In genomic region chr7:57204411-57204811, GRCh38 we compare ENCODE assay signal across 18 cellular contexts.
"Had no signal": no experiment of that assay in that cellular context is flagged by ENCODE, and none has a peak within 500 bp of the region (broad histone marks: within the 10 kb centered on the region; RNA-seq: fewer than 3 reads in every experiment).

No MANE protein-coding gene starts in this region.

- DNase-seq: central memory CD4-positive, alpha-beta T cell; cortex of kidney; effector CD8-positive, alpha-beta T cell; heart left ventricle; hippocampal formation; kidney glomerular epithelial cell; mesenchymal stem cell; naive B cell; small intestine; stimulated activated CD4-positive, alpha-beta T cell treated with anti-CD3 and anti-CD28 coated beads, Interleukin-4, amount 100 ng/mL, for 1 hour; stimulated activated CD8-positive, alpha-beta memory T cell treated with anti-CD3 and anti-CD28 coated beads, Interleukin-4, amount 100 ng/mL, for 48 hours; stimulated activated naive CD8-positive, alpha-beta T cell treated with anti-CD3 and anti-CD28 coated beads, Interleukin-15, Interleukin-2, amounts not matched to agents 100 U/mL and 50 U/mL, for 24 hours; testis had no signal

- H3K27ac Mint-ChIP-seq: naive B cell; nephron; stimulated activated effector memory CD8-positive, alpha-beta T cell treated with anti-CD3 and anti-CD28 coated beads, Interleukin-12 subunit alpha, Interleukin-12 subunit beta, amount 100 ng/mL, for 72 hours had no signal

- H3K27me3 ChIP-seq: heart left ventricle, testis, tibial nerve had no signal

- H3K4me1 ChIP-seq: heart left ventricle, testis, tibial nerve had no signal

- H3K27ac ChIP-seq: heart left ventricle, testis, tibial nerve had no signal

- H3K27me3 Mint-ChIP-seq: naive B cell had no signal

- H3K4me3 ChIP-seq: heart left ventricle, tibial nerve had no signal

- H3K36me3 ChIP-seq: heart left ventricle, tibial nerve had no signal

- H3K36me3 Mint-ChIP-seq: stimulated activated effector memory CD8-positive, alpha-beta T cell treated with anti-CD3 and anti-CD28 coated beads, Interleukin-12 subunit alpha, Interleukin-12 subunit beta, amount 100 ng/mL, for 72 hours had no signal

- H3K9me3 ChIP-seq: testis had no signal

- ATAC-seq: esophagus mucosa; heart left ventricle; left lobe of liver; stimulated activated effector memory CD8-positive, alpha-beta T cell treated with anti-CD3 and anti-CD28 coated beads, Interleukin-12 subunit alpha, Interleukin-12 subunit beta, amount 100 ng/mL, for 72 hours; stimulated activated naive CD8-positive, alpha-beta T cell treated with anti-CD3 and anti-CD28 coated beads, Interleukin-15, Interleukin-2, amounts not matched to agents 100 U/mL and 50 U/mL, for 24 hours had no signal

- H3K4me1 Mint-ChIP-seq: nephron; stimulated activated effector memory CD8-positive, alpha-beta T cell treated with anti-CD3 and anti-CD28 coated beads, Interleukin-12 subunit alpha, Interleukin-12 subunit beta, amount 100 ng/mL, for 72 hours had no signal

- H3K4me3 Mint-ChIP-seq: naive B cell; nephron; stimulated activated effector memory CD8-positive, alpha-beta T cell treated with anti-CD3 and anti-CD28 coated beads, Interleukin-12 subunit alpha, Interleukin-12 subunit beta, amount 100 ng/mL, for 72 hours had no signal
